In the genomic region with DNA sequence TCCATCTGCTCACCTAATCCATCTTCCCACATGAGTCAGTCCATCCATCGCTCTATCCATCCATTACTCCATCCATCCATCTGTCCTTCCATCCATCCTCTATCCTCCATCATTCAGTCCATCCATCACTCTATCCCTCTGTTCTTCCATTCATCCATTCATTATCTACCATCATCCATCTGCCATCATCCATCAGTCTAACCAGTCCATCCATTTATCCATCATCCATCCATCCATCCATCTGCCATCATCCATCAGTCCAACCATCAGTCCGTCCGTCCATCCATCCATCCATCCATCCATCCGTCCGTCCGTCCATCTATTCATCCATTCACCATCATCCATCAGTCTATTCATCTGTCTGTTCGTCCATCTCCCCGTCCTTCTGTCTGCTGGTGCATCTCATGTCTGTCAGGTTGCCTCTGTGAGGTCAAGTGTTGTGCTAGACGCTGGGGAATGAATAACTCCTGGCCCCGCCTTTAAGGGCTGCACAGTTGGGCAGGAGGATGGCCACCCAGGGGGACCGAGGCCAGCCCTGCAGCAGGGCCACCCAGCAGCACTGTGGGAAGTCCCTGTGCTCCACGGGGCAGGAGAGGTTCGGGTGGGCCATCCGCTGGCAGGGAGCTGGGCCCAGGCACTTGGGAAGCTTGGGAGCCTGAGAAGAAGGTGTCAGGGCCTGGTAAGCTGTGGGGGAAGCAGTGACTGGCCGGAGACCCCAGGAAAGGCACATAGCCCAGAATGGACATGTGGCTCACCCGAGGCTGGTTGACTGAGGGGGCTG, we compare ENCODE assay signal across 21 cellular contexts.
"Had no signal": no experiment of that assay in that cellular context is flagged by ENCODE, and none has a peak within 500 bp of the region (broad histone marks: within the 10 kb centered on the region; RNA-seq: fewer than 3 reads in every experiment).

No MANE protein-coding gene starts in this region.

- H3K4me3 ChIP-seq: adrenal gland, cardiac muscle cell, hepatocyte, neural progenitor cell, ovary, psoas muscle, right lobe of liver, tibial artery, vagina had no signal

- H3K36me3 Mint-ChIP-seq: activated naive CD4-positive, alpha-beta T cell treated with anti-CD3 and anti-CD28 coated beads, Interleukin-2, amount 50 U/mL, for 72 hours had no signal

- H3K27me3 Mint-ChIP-seq: effector memory CD8-positive, alpha-beta T cell had no signal

- H3K36me3 ChIP-seq: adrenal gland, cardiac muscle cell, neural progenitor cell, ovary, right lobe of liver, tibial artery, vagina had no signal

- H3K4me2 ChIP-seq: hepatocyte, neural progenitor cell had no signal

- H3K9me3 Mint-ChIP-seq: effector memory CD8-positive, alpha-beta T cell; neural progenitor cell had no signal

- H3K9me3 ChIP-seq: adrenal gland, ovary, psoas muscle, right lobe of liver, tibial artery, vagina had no signal

- H3K27me3 ChIP-seq: adrenal gland, cardiac muscle cell, hepatocyte, neural progenitor cell, ovary, right lobe of liver, vagina had no signal

- DNase-seq: activated CD4-positive, alpha-beta T cell treated with anti-CD3 and anti-CD28 coated beads for 48 hours; activated CD4-positive, CD25-positive, alpha-beta regulatory T cell; activated effector memory CD4-positive, alpha-beta T cell treated with anti-CD3 and anti-CD28 coated beads, Interleukin-2, amount 50 U/mL, for 16 hours; activated T-cell treated with anti-CD3 and anti-CD28 coated beads, Interleukin-2, amount 50 U/mL, for 72 hours; adrenal gland; effector memory CD8-positive, alpha-beta T cell; midbrain; stimulated activated CD8-positive, alpha-beta memory T cell treated with anti-CD3 and anti-CD28 coated beads, Interleukin-4, amount 100 ng/mL, for 48 hours; stimulated activated naive CD4-positive, alpha-beta T cell; substantia nigra; T-helper 1 cell; T1000 had no signal

- ATAC-seq: activated naive CD4-positive, alpha-beta T cell treated with anti-CD3 and anti-CD28 coated beads, Interleukin-2, amount 50 U/mL, for 72 hours; activated T-cell treated with anti-CD3 and anti-CD28 coated beads, Interleukin-2, amount 50 U/mL, for 72 hours; effector memory CD8-positive, alpha-beta T cell; psoas muscle; right lobe of liver had no signal

- H3K4me3 Mint-ChIP-seq: activated T-cell treated with anti-CD3 and anti-CD28 coated beads, Interleukin-2, amount 50 U/mL, for 72 hours; effector memory CD8-positive, alpha-beta T cell; neural progenitor cell had no signal

- H3K4me1 ChIP-seq: adrenal gland, psoas muscle, right lobe of liver, tibial artery, vagina had no signal

- H3K27ac Mint-ChIP-seq: activated naive CD4-positive, alpha-beta T cell treated with anti-CD3 and anti-CD28 coated beads, Interleukin-2, amount 50 U/mL, for 72 hours; activated T-cell treated with anti-CD3 and anti-CD28 coated beads, Interleukin-2, amount 50 U/mL, for 72 hours; effector memory CD8-positive, alpha-beta T cell; neural progenitor cell had no signal

- H3K79me2 ChIP-seq: hepatocyte had no signal

- H2AFZ ChIP-seq: hepatocyte, neural progenitor cell had no signal

- H3K9ac ChIP-seq: neural progenitor cell had no signal

- H3K27ac ChIP-seq: adrenal gland, cardiac muscle cell, hepatocyte, neural progenitor cell, ovary, psoas muscle, right lobe of liver, tibial artery, vagina had no signal
